Comparison of ENCODE assay signal across 29 cellular contexts in genomic region chr9:124035001-124035650, GRCh38. TPM values are rescaled to one million over a fixed set of nuclear protein-coding genes. Genes with fewer than 3 reads are reported as not detected.
"Had no signal": no experiment of that assay in that cellular context is flagged by ENCODE, and none has a peak within 500 bp of the region (broad histone marks: within the 10 kb centered on the region; RNA-seq: fewer than 3 reads in every experiment).

No MANE protein-coding gene starts in this region.

- H3K27ac ChIP-seq: colonic mucosa, epithelial cell of prostate, gastrocnemius medialis, left lung, pancreas, right lobe of liver, stomach, thyroid gland had no signal

- H3K4me1 ChIP-seq: colonic mucosa, gastrocnemius medialis, pancreas, right lobe of liver, thyroid gland had no signal

- H3K36me3 ChIP-seq: colonic mucosa, gastrocnemius medialis, left lung, pancreas, right lobe of liver, stomach, thyroid gland had no signal

- ATAC-seq: esophagus mucosa; gastrocnemius medialis; left cardiac atrium; left lung; naive thymus-derived CD8-positive, alpha-beta T cell; pancreas; right lobe of liver; stimulated activated memory B cell treated with anti-CD40 and anti-IgM and Interleukin-4, amounts not matched to agents 10 μg/mL and 1 μg/mL and 100 μg/mL, for 72 hours had no signal

- H3K4me3 ChIP-seq: colonic mucosa, gastrocnemius medialis, left lung, pancreas, right lobe of liver, smooth muscle cell, stomach, thyroid gland had no signal

- H3K4me2 ChIP-seq: smooth muscle cell had no signal

- H3K27me3 ChIP-seq: thyroid gland had no signal

- DNase-seq: colonic mucosa; effector CD8-positive, alpha-beta T cell; endodermal cell; foreskin fibroblast; gastrocnemius medialis; head of caudate nucleus; left cardiac atrium; left lung; mammary epithelial cell; mesendoderm; midbrain; naive thymus-derived CD8-positive, alpha-beta T cell; nephron progenitor cell; occipital lobe; stimulated activated CD4-positive, alpha-beta T cell treated with anti-CD3 and anti-CD28 coated beads, Interleukin-2, amount 100 ng/mL, for 24 hours; stimulated activated CD4-positive, alpha-beta T cell treated with anti-CD3 and anti-CD28 coated beads, Interleukin-4, amount 100 ng/mL, for 24 hours; stomach; thyroid gland had no signal

- H3K9me3 ChIP-seq: colonic mucosa, gastrocnemius medialis, left lung, pancreas, right lobe of liver, stomach, thyroid gland had no signal

RNA-seq across cellular contexts. Expression of gene LHX2, which starts 23.6 kb away (rescaled TPM):
- total RNA-seq: esophagus mucosa; gastrocnemius medialis; glomerular endothelial cell; kidney epithelial cell; left lung; mammary epithelial cell; myocyte; naive thymus-derived CD8-positive, alpha-beta T cell; pancreas; progenitor cell of endocrine pancreas; smooth muscle cell; subcutaneous adipose tissue; thyroid gland had no signal
- polyA plus RNA-seq: naive thymus-derived CD8-positive, alpha-beta T cell; pancreas; smooth muscle cell; stomach had no signal
